ENCODE assay signal across 9 cellular contexts in genomic region chr17:2057714-2058520, GRCh38. TPM values are rescaled to one million over a fixed set of nuclear protein-coding genes. Genes with fewer than 3 reads are reported as not detected.
A peak's percentile ranks its signal among the peaks of the same experiment; 100 is the strongest.
DNase-seq lines count a peak whose midpoint lies in the region; ATAC-seq and TF ChIP-seq lines count a peak whose summit lies in the region.
"Had no signal": no experiment of that assay in that cellular context is flagged by ENCODE, and none has a peak within 500 bp of the region (broad histone marks: within the 10 kb centered on the region; RNA-seq: fewer than 3 reads in every experiment).

No MANE protein-coding gene starts in this region.

- TF ChIP-seq CTCF in heart right ventricle (IDR thresholded peaks at IDR 0.05) (no peak), choroid plexus epithelial cell (conservative IDR thresholded peaks at IDR 0.05; ENCODE audit: low read depth, low read length) (no peak), progenitor cell of endocrine pancreas (IDR thresholded peaks at IDR 0.05; ENCODE audit: unreplicated experiment) (no peak)

- H3K36me3 Mint-ChIP-seq in progenitor cell of endocrine pancreas (ENCODE audit: insufficient read depth) = peaks cover 23% of the 10 kb centered on the region

- peaks cover 0 to 62% (median 0%) of the 10 kb centered on the region in 9 donors for H3K36me3 ChIP-seq in heart right ventricle
- H3K36me3 ChIP-seq in mucosa of rectum (ENCODE audit: control insufficient read depth in 2 of 2, insufficient read depth in 2 of 2, low read length in 2 of 2) = peaks cover 6 to 7% of the 10 kb centered on the region in 2 donors

- H3K27me3 ChIP-seq in heart right ventricle = peaks cover 0 to 59% (median 11%) of the 10 kb centered on the region in 7 donors
- H3K27me3 ChIP-seq in mucosa of rectum (ENCODE audit: control insufficient read depth in 2 of 2, insufficient read depth in 2 of 2, low read length in 2 of 2) = peaks cover 11 to 22% of the 10 kb centered on the region in 2 donors

- H3K9me3 Mint-ChIP-seq in progenitor cell of endocrine pancreas (ENCODE audit: low read depth) = no peaks in the 10 kb centered on the region

- ATAC-seq in heart right ventricle = no peak
- ATAC-seq in GM21576 (IDR thresholded peaks at IDR 0.05; ENCODE audit: unreplicated experiment) = no peak

- H3K27me3 Mint-ChIP-seq in progenitor cell of endocrine pancreas = peaks cover 48% of the 10 kb centered on the region

- H3K4me1 ChIP-seq in heart right ventricle (peaks cover 36 to 82% (median 69%) of the 10 kb centered on the region in 9 donors), mucosa of rectum (ENCODE audit: control insufficient read depth in 2 of 2, insufficient read depth in 2 of 2, low read length in 2 of 2) (peaks cover 19 to 51% of the 10 kb centered on the region in 2 donors)

- H3K4me3 Mint-ChIP-seq in progenitor cell of endocrine pancreas (ENCODE audit: low read depth) = no peak overlapping the region

- H3K4me3 ChIP-seq in heart right ventricle = peak overlapping the region in 9 of 10 donors; percentile 50 to 83 (median 71)
- H3K4me3 ChIP-seq in choroid plexus epithelial cell (ENCODE audit: low read depth, low read length) = peak overlapping the region; percentile 79
- H3K4me3 ChIP-seq in mucosa of rectum (ENCODE audit: low read length in 2 of 2) = peak overlapping the region; percentile 17 to 26

- no peaks in the 10 kb centered on the region for H3K9me3 ChIP-seq in heart right ventricle
- no peaks in the 10 kb centered on the region for H3K9me3 ChIP-seq in mucosa of rectum (ENCODE audit: control insufficient read depth in 2 of 2, low read length in 2 of 2)

- no peak overlapping the region for H3K27ac Mint-ChIP-seq in progenitor cell of endocrine pancreas
- H3K27ac Mint-ChIP-seq: CD4-positive, CD25-positive, alpha-beta regulatory T cell had no signal

- 25 to 28% methylated on average over 95 to 98 of the region's 98 CpGs for WGBS in heart right ventricle, 2 donors

- intact Hi-C loops in heart right ventricle (cut with DNase I) = loop anchor here in 7 of 10 donors (5.0 to 10.0 kb wide), 7 partner anchors 34 to 337 kb away; no protein-coding TSS in a partner anchor
- intact Hi-C loops in cardiac septum (cut with DNase I) = loop anchor here (2.0 to 5.0 kb wide), 2 partner anchors 34 to 115 kb away; no protein-coding TSS in a partner anchor

- peak overlapping the region in 1 of 2 donors; percentile 64 for H3K9ac ChIP-seq in mucosa of rectum (ENCODE audit: low read depth in 1 of 2, low read length in 2 of 2)

- H3K4me1 Mint-ChIP-seq in progenitor cell of endocrine pancreas (ENCODE audit: low read depth) = peaks cover 3% of the 10 kb centered on the region

- peak overlapping the region; percentile 78 to 97 (median 93) for H3K27ac ChIP-seq in heart right ventricle
- peak overlapping the region; percentile 74 to 83 for H3K27ac ChIP-seq in mucosa of rectum (ENCODE audit: low read depth in 2 of 2, low read length in 2 of 2)

- DNase-seq in heart right ventricle (no peak), cardiac septum (ENCODE audit: low spot score) (no peak), choroid plexus epithelial cell (ENCODE audit: low read depth) (peak; percentile 69), progenitor cell of endocrine pancreas (ENCODE audit: low spot score, unreplicated experiment) (no peak), inferior parietal cortex (ENCODE audit: extremely low spot score) (no peak), SIG-M5 treated with dmso at 0.1 percent for 504 hours (lab: John Stamatoyannopoulos, UW; ENCODE audit: unreplicated experiment) (no peak)

RNA-seq across cellular contexts. Expression of gene HIC1, which starts 3.0 kb away (rescaled TPM):
- total RNA-seq in heart right ventricle (10 to 100 TPM in 7 of 10 donors, 1 to 10 TPM in 3; 3.5 to 37.5 (median 12.1) TPM), cardiac septum (15.0 TPM), progenitor cell of endocrine pancreas (0.69 and 0.86 TPM in 2 replicates)
- 10 to 100 TPM in 1 of 2 donors, 1 to 10 TPM in 1; 8.3 to 14.3 TPM for polyA plus RNA-seq in heart right ventricle

RNA-seq across cellular contexts. Expression of gene OVCA2, which starts 16.1 kb away (rescaled TPM):
- total RNA-seq in heart right ventricle (10 to 100 TPM; 15.3 to 25.4 (median 17.6) TPM), cardiac septum (19.8 TPM), progenitor cell of endocrine pancreas (21.9 and 25.4 TPM in 2 replicates)
- polyA plus RNA-seq in heart right ventricle = 10 to 100 TPM; 43.3 to 47.5 TPM

RNA-seq across cellular contexts. Expression of gene DPH1, which starts 28.0 kb away (rescaled TPM):
- total RNA-seq in heart right ventricle = 10 to 100 TPM; 22.8 to 40.0 (median 25.9) TPM
- 10 to 100 TPM; 19.0 to 28.9 TPM for polyA plus RNA-seq in heart right ventricle
- 28.8 TPM for total RNA-seq in cardiac septum
- total RNA-seq in progenitor cell of endocrine pancreas = 39.1 and 44.0 TPM in 2 replicates

RNA-seq across cellular contexts. Expression of gene RTN4RL1, which starts 32.8 kb away (rescaled TPM):
- total RNA-seq in heart right ventricle = 1 to 10 TPM in 9 of 10 donors, under 1 TPM in 1; 0.81 to 6.3 (median 2.5) TPM
- polyA plus RNA-seq in heart right ventricle = 1 to 10 TPM; 3.0 to 3.1 TPM
- total RNA-seq in cardiac septum = 0.32 TPM
- 11.1 and 12.4 TPM in 2 replicates for total RNA-seq in progenitor cell of endocrine pancreas

Comparison
In these comparisons a context has a peak if more than half of its experiments do, and no peak if none do; other contexts are left out.
1. H3K4me3 ChIP-seq: peak in every context shown above with its lines; median percentile 79 in choroid plexus epithelial cell; 71 in heart right ventricle; 22 in mucosa of rectum.